ENCODE assay signal across 10 cellular contexts in the genomic region with DNA sequence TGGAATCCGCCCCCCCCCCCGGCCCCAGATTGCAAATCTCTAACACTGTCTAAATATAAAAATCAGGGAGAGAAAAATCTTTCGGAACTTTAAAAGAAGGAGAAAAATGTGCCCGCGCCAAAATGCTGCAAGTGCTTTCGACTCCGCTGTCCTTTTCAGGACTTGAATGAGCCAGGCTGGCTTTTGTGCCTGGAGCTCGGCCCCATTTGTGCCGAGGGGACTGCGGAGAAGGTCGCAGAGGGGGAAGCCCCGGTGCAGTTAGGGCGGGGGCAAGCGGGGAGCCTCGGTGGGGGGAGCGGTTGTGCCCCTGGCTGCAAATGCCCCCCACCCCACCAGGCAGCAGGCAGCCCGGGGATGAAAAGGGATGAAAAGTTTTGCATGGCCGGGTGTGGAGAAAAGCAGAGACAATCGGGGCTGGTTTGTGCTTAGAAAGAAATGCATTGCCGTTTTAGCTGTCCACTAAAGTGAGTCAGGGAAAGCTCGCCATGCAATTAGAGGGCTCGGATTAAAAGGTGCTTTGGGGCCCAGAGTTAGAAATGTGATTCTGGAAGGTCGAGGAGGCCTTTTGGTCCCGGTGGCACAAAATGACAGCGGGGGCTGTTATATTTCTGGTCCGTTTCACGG. TPM values are rescaled to one million over a fixed set of nuclear protein-coding genes. Genes with fewer than 3 reads are reported as not detected.
DNase-seq lines count a peak whose midpoint lies in the region; TF ChIP-seq lines count a peak whose summit lies in the region.
"Had no signal": no experiment of that assay in that cellular context is flagged by ENCODE, and none has a peak within 500 bp of the region (broad histone marks: within the 10 kb centered on the region; RNA-seq: fewer than 3 reads in every experiment).

No MANE protein-coding gene starts in this region.

- H3K36me3 ChIP-seq in BJ (ENCODE audit: control insufficient read depth, insufficient read depth, low read length): no peaks in the 10 kb centered on the region

- H3K4me3 ChIP-seq in BJ (ENCODE audit: low read depth, low read length) (peak overlapping the region; percentile 43), dorsolateral prefrontal cortex (peak overlapping the region in 57 of 59 donors; percentile 11 to 70 (median 50))

- no peak overlapping the region for H3K27ac Mint-ChIP-seq in nephron progenitor cell
- no peak overlapping the region for H3K27ac Mint-ChIP-seq in activated naive CD4-positive, alpha-beta T cell treated with anti-CD3 and anti-CD28 coated beads for 36 hours

- DNase-seq in BJ (ENCODE audit: low read depth) (no peak), GM03348 (ENCODE audit: low spot score) (peak; percentile 48), dorsolateral prefrontal cortex (no peak), nephron progenitor cell (peak; percentile 30), HT-29 (ENCODE audit: low spot score) (no peak), NCI-H524 (lab: John Stamatoyannopoulos, UW) (no peak)
- no peak for DNase-seq in activated naive CD4-positive, alpha-beta T cell treated with anti-CD3 and anti-CD28 coated beads for 36 hours
- no peak for DNase-seq in activated effector memory CD4-positive, alpha-beta T cell treated with anti-CD3 and anti-CD28 coated beads, Interleukin-2, amount 50 U/mL, for 16 hours
- DNase-seq: effector CD4-positive, alpha-beta T cell; NCI-H1694 treated with DMSO at 0.1 percent for 48 hours had no signal

- CTCF ChIA-PET in BJ (lab: Yijun Ruan, JAX): interaction anchor here (0.8 to 2.3 kb wide), 6 partner anchors 12 to 335 kb away, joined by 3 to 10 read pairs (median 5); no protein-coding TSS in a partner anchor
- CTCF ChIA-PET in activated naive CD4-positive, alpha-beta T cell treated with anti-CD3 and anti-CD28 coated beads for 36 hours (lab: Charles Lee): interaction anchor here (0.7 kb wide), 1 partner anchor 334 kb away, joined by 3 read pairs; no protein-coding TSS in a partner anchor

- H3K36me3 Mint-ChIP-seq in nephron progenitor cell (ENCODE audit: low read depth): no peaks in the 10 kb centered on the region
- no peaks in the 10 kb centered on the region for H3K36me3 Mint-ChIP-seq in activated naive CD4-positive, alpha-beta T cell treated with anti-CD3 and anti-CD28 coated beads for 36 hours (ENCODE audit: low read depth)

- peak overlapping the region; percentile 72 for H3K4me3 Mint-ChIP-seq in nephron progenitor cell
- no peak overlapping the region for H3K4me3 Mint-ChIP-seq in activated naive CD4-positive, alpha-beta T cell treated with anti-CD3 and anti-CD28 coated beads for 36 hours

- no peaks in the 10 kb centered on the region for H3K9me3 Mint-ChIP-seq in nephron progenitor cell
- H3K9me3 Mint-ChIP-seq in activated naive CD4-positive, alpha-beta T cell treated with anti-CD3 and anti-CD28 coated beads for 36 hours: no peaks in the 10 kb centered on the region

- H3K27me3 Mint-ChIP-seq in nephron progenitor cell (ENCODE audit: low read depth, poor library complexity): peaks cover 77% of the 10 kb centered on the region
- H3K27me3 Mint-ChIP-seq in activated naive CD4-positive, alpha-beta T cell treated with anti-CD3 and anti-CD28 coated beads for 36 hours (ENCODE audit: low read depth): peaks cover 47% of the 10 kb centered on the region

- intact Hi-C loops in dorsolateral prefrontal cortex (cut with DNase I): loop anchor here in 1 of 2 donors (10.0 kb wide), 1 partner anchor 167 kb away; no protein-coding TSS in a partner anchor
- intact Hi-C loops in activated naive CD4-positive, alpha-beta T cell treated with anti-CD3 and anti-CD28 coated beads for 36 hours (cut with micrococcal nuclease): no loop called here

- POLR2A ChIA-PET in BJ (lab: Charles Lee): interaction anchor here (0.5 to 1.0 kb wide), 2 partner anchors 303 to 331 kb away, joined by 3 read pairs; no protein-coding TSS in a partner anchor

- peak overlapping the region in 17 of 59 donors; percentile 9 to 76 (median 51) for H3K27ac ChIP-seq in dorsolateral prefrontal cortex

- peaks cover 44% of the 10 kb centered on the region for H3K4me1 Mint-ChIP-seq in nephron progenitor cell
- peaks cover 13% of the 10 kb centered on the region for H3K4me1 Mint-ChIP-seq in activated naive CD4-positive, alpha-beta T cell treated with anti-CD3 and anti-CD28 coated beads for 36 hours (ENCODE audit: low read depth)

- H3K27me3 ChIP-seq in BJ (ENCODE audit: control insufficient read depth, insufficient read depth, low read length) (peaks cover 23% of the 10 kb centered on the region), dorsolateral prefrontal cortex (peaks cover 0 to 59% (median 27%) of the 10 kb centered on the region in 45 donors)

- TF ChIP-seq CTCF in BJ (IDR thresholded peaks at IDR 0.05; ENCODE audit: insufficient read depth, low read depth, low read length) (no peak), dorsolateral prefrontal cortex (IDR thresholded peaks at IDR 0.05 in 54 of 56, conservative IDR thresholded peaks at IDR 0.05 in 2 of 56; ENCODE audit: low read depth in 1 of 56, partially characterized antibody in 56 of 56) (no peak), nephron progenitor cell (IDR thresholded peaks at IDR 0.05) (no peak)

RNA-seq across cellular contexts. Expression of a gene that starts 1.6 kb away (rescaled TPM):
- 3.3 and 3.9 TPM in 2 replicates for polyA plus RNA-seq in BJ (2011; rRNA removed)
- polyA minus RNA-seq in BJ (2011; rRNA and poly(A)+ RNA removed): 2.9 and 5.1 TPM in 2 replicates
- total RNA-seq in dorsolateral prefrontal cortex: 10 to 100 TPM in 3 of 120 experiments, 1 to 10 TPM in 117; 2.6 to 16.3 (median 4.8) TPM
- total RNA-seq in HT-29 (2014; rRNA removed; shearing (Covaris generic)): not detected in 2 replicates
- total RNA-seq in activated naive CD4-positive, alpha-beta T cell treated with anti-CD3 and anti-CD28 coated beads for 36 hours: not detected

Comparison
In these comparisons a context has a peak if more than half of its experiments do, and no peak if none do; other contexts are left out.
1. DNase-seq: peak in GM03348 (single experiment) and nephron progenitor cell (single experiment); none in BJ (single experiment), dorsolateral prefrontal cortex (0 of 10), HT-29 (single experiment), NCI-H524 (0 of 2), activated naive CD4-positive, alpha-beta T cell treated with anti-CD3 and anti-CD28 coated beads for 36 hours (single experiment) and activated effector memory CD4-positive, alpha-beta T cell treated with anti-CD3 and anti-CD28 coated beads, Interleukin-2, amount 50 U/mL, for 16 hours (single experiment).